In the genomic region with DNA sequence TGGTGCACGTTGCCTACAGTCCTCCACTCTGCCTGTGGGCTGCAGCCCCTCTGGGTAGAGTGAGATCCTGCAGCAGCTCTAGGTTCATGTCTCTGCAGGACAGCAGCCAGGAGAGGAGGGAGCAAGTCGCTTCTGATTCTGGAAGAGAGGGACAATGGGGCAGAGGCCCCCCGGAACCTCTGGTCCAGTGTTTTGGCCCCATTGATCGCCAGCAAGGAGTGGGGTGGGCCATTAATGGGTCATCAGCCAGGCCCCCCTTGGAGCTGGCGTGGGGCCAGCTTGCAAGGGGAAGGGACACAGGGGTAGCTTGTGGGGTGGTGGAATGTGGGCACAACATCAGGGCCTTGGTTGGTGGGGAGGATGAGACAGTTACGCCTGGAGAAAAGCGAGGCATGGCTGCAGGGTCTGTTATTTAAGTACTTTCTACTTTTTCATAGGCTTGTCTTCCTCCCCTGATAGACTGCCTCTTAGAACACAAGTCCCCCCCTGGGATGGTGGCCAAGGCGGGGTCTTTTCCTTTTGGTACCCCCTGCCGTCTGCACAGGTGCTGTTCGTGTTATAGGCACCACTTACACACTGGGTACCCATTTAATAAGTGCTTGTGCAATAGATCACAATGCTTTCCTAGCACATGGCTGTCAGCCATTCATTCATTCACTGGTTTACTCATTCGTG, we compare ENCODE assay signal across 1 cellular context.
TF ChIP-seq lines count a peak whose summit lies in the region.

No MANE protein-coding gene starts in this region.

TF ChIP-seq in K562, 482 proteins besides CTCF, POLR2A, EP300 and RAD21 (continued from another document):
- TF ChIP-seq ETS2 (tag; IDR thresholded peaks at IDR 0.05; ENCODE audit: borderline replicate concordance, poor library complexity, severe bottlenecking) (no peak), ZBTB7A (IDR thresholded peaks at IDR 0.05; ENCODE audit: borderline replicate concordance, control insufficient read depth, low read depth, low read length) (no peak), RB1 (IDR thresholded peaks at IDR 0.05; ENCODE audit: low read depth) (no peak)
- TF ChIP-seq, protein P1, sequence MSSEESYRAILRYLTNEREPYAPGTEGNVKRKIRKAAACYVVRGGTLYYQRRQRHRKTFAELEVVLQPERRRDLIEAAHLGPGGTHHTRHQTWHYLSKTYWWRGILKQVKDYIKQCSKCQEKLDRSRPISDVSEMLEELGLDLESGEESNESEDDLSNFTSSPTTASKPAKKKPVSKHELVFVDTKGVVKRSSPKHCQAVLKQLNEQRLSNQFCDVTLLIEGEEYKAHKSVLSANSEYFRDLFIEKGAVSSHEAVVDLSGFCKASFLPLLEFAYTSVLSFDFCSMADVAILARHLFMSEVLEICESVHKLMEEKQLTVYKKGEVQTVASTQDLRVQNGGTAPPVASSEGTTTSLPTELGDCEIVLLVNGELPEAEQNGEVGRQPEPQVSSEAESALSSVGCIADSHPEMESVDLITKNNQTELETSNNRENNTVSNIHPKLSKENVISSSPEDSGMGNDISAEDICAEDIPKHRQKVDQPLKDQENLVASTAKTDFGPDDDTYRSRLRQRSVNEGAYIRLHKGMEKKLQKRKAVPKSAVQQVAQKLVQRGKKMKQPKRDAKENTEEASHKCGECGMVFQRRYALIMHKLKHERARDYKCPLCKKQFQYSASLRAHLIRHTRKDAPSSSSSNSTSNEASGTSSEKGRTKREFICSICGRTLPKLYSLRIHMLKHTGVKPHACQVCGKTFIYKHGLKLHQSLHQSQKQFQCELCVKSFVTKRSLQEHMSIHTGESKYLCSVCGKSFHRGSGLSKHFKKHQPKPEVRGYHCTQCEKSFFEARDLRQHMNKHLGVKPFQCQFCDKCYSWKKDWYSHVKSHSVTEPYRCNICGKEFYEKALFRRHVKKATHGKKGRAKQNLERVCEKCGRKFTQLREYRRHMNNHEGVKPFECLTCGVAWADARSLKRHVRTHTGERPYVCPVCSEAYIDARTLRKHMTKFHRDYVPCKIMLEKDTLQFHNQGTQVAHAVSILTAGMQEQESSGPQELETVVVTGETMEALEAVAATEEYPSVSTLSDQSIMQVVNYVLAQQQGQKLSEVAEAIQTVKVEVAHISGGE (CRISPR knock-in tag; IDR thresholded peaks at IDR 0.05) = no peak
